ENCODE assay signal across 7 cellular contexts in the genomic region with DNA sequence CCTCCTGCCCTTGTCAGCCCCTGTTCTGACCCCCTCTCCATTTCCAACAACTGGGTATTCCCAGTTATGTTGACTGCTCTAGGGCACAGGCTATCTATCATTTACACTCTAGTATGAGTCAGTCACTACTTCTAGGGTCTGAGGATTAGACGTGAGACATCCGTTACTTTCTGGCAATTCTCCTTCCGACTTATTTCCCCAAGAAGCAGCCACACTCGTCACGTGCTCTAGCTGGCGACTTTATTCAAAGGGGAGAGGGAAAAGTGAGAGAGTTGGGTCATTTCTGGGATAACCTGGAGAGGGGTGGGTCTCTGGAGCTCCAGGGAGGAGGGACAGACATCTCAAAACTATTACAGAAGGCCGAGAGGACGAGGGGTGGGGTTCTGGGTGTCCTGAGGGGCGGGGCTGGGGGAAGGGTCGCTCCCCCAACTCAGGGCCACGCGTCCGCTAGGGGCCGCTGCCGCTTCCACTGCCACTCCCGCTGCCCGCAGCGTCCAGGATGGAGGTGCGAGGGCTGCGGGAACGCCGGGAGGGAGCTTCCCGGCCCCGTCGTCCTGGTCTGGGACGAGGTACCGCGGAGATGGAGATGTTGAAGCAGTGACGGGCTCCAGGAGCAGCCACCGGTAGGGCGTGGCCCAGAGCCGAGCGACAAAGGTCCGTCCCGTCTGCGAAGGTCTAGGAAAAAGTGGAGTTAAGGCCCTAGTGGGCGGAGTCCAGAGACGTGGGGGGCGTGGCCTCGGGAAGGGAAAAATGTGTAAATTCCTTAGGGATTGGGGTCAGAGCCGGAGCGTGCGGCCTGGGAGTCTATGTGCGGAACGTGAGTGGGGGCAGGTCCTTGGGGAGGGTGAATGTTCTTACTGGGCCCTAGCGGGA. TPM values are rescaled to one million over a fixed set of nuclear protein-coding genes. Genes with fewer than 3 reads are reported as not detected.
DNase-seq lines count a peak whose midpoint lies in the region; ATAC-seq, FAIRE-seq and TF ChIP-seq lines count a peak whose summit lies in the region.

No MANE protein-coding gene starts in this region.

- in situ Hi-C loops in astrocyte of the spinal cord (cut with HindIII; ENCODE audit: low sequenced_read_pairs): no loop called here

- no peak overlapping the region for H3K4me3 ChIP-seq in astrocyte of the spinal cord (ENCODE audit: low read depth, low read length)

- FAIRE-seq in D721Med (lab: Jason Lieb, UNC): no peak

- intact Hi-C loops in sciatic nerve (cut with DNase I): no loop called here

- peaks cover 5 to 12% (median 11%) of the 10 kb centered on the region in 4 donors for H3K4me1 Mint-ChIP-seq in naive thymus-derived CD8-positive, alpha-beta T cell

- DNase-seq in D721Med (ENCODE audit: insufficient read length, low spot score): peak; percentile 79
- peak; percentile 76 for DNase-seq in HuH-7 (ENCODE audit: low spot score)
- DNase-seq in astrocyte of the spinal cord (ENCODE audit: low read depth, low spot score): no peak
- DNase-seq in naive thymus-derived CD8-positive, alpha-beta T cell: no peak
- no peak for DNase-seq in sciatic nerve (ENCODE audit: low spot score)
- no peak for DNase-seq in SIG-M5 (lab: John Stamatoyannopoulos, UW)
- no peak for DNase-seq in GF-D8 (lab: John Stamatoyannopoulos, UW)

- H3K4me3 Mint-ChIP-seq in naive thymus-derived CD8-positive, alpha-beta T cell: peak overlapping the region in 6 of 10 donors; percentile 0 to 44 (median 22)

- H3K9me3 Mint-ChIP-seq in naive thymus-derived CD8-positive, alpha-beta T cell: peaks cover 0 to 4% (median 0%) of the 10 kb centered on the region in 9 donors

- peaks cover 25 to 63% (median 43%) of the 10 kb centered on the region in 5 donors for H3K27me3 Mint-ChIP-seq in naive thymus-derived CD8-positive, alpha-beta T cell

- peak overlapping the region in 1 of 10 donors; percentile 49 for H3K27ac Mint-ChIP-seq in naive thymus-derived CD8-positive, alpha-beta T cell

- ATAC-seq in naive thymus-derived CD8-positive, alpha-beta T cell: peak in 1 of 2 donors; percentile 39
- no peak for ATAC-seq in sciatic nerve

- POLR2A ChIA-PET in naive thymus-derived CD8-positive, alpha-beta T cell (lab: Charles Lee): interaction anchor here (0.7 kb wide), 1 partner anchor 65 kb away, joined by 4 read pairs; the partner anchor contains the start of gene GCDH

- H3K36me3 Mint-ChIP-seq in naive thymus-derived CD8-positive, alpha-beta T cell: peaks cover 2 to 4% (median 3%) of the 10 kb centered on the region in 3 donors

- TF ChIP-seq CTCF in D721Med (IDR thresholded peaks at IDR 0.05; ENCODE audit: insufficient read depth, missing control alignments) (peak; percentile 64), astrocyte of the spinal cord (IDR thresholded peaks at IDR 0.05; ENCODE audit: low read depth, low read length) (peak; percentile 47)

RNA-seq across cellular contexts. Expression of gene RTBDN, which starts 8.9 kb away (rescaled TPM):
- not detected for total RNA-seq in naive thymus-derived CD8-positive, alpha-beta T cell
- polyA plus RNA-seq in naive thymus-derived CD8-positive, alpha-beta T cell: not detected
- not detected for total RNA-seq in sciatic nerve

RNA-seq across cellular contexts. Expression of gene MAST1, which starts 12.8 kb away (rescaled TPM):
- total RNA-seq in naive thymus-derived CD8-positive, alpha-beta T cell: 1 to 10 TPM in 1 of 2 experiments, under 1 TPM in 1; 0.26 to 1.3 TPM
- polyA plus RNA-seq in naive thymus-derived CD8-positive, alpha-beta T cell: 1 to 10 TPM in 1 of 3 donors, under 1 TPM in 2; 0.22 to 4.4 (median 0.97) TPM
- 0.31 TPM for total RNA-seq in sciatic nerve

RNA-seq across cellular contexts. Expression of gene RNASEH2A, which starts 19.1 kb away (rescaled TPM):
- 10 to 100 TPM; 12.1 to 12.9 TPM for total RNA-seq in naive thymus-derived CD8-positive, alpha-beta T cell
- polyA plus RNA-seq in naive thymus-derived CD8-positive, alpha-beta T cell: 10 to 100 TPM; 16.3 to 22.6 (median 21.9) TPM
- total RNA-seq in sciatic nerve: 5.1 TPM

RNA-seq across cellular contexts. Expression of gene THSD8, which starts 23.6 kb away (rescaled TPM):
- 1 to 10 TPM in 1 of 2 experiments, not detected in 1; 1.1 TPM for total RNA-seq in naive thymus-derived CD8-positive, alpha-beta T cell
- polyA plus RNA-seq in naive thymus-derived CD8-positive, alpha-beta T cell: 1 to 10 TPM in 2 of 3 donors, under 1 TPM in 1; 0.96 to 3.1 (median 1.0) TPM
- total RNA-seq in sciatic nerve: 2.4 TPM

RNA-seq across cellular contexts. Expression of gene PRDX2, which starts 23.9 kb away (rescaled TPM):
- 100 to 1,000 TPM; 108 to 112 TPM for total RNA-seq in naive thymus-derived CD8-positive, alpha-beta T cell
- polyA plus RNA-seq in naive thymus-derived CD8-positive, alpha-beta T cell: 100 to 1,000 TPM; 253 to 362 (median 333) TPM
- 117 TPM for total RNA-seq in sciatic nerve

Comparison
In these comparisons a context has a peak if more than half of its experiments do, and no peak if none do; other contexts are left out.
1. DNase-seq: peak in D721Med (single experiment) and HuH-7 (single experiment); none in astrocyte of the spinal cord (single experiment), naive thymus-derived CD8-positive, alpha-beta T cell (0 of 10), sciatic nerve (single experiment), SIG-M5 (single experiment) and GF-D8 (single experiment).